27 cellular contexts compared by ENCODE assay signal in the genomic region with DNA sequence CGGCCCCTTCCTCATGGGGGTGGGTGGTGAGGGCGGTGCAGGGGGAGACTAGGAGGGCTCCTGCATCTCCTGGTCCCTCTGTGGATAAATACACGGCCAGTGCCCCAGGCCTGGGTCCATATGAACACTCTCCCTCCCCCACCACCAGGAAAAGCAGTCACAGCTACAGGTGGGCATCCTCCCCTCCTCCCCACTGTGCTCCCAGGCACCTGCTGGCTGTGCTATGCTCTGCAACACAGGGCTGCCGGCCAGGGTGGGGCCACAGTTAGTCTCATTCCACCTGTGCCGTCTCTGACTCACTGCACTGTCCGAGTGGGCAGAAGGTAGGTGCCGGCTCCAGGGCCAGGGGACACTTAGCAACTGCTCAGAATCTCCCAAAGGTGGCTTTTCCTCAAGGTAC.
DNase-seq lines count a peak whose midpoint lies in the region; ATAC-seq and TF ChIP-seq lines count a peak whose summit lies in the region.
"Had no signal": no experiment of that assay in that cellular context is flagged by ENCODE, and none has a peak within 500 bp of the region (broad histone marks: within the 10 kb centered on the region; RNA-seq: fewer than 3 reads in every experiment).

No MANE protein-coding gene starts in this region.

- no peaks in the 10 kb centered on the region for H3K27me3 ChIP-seq in PC-9 (ENCODE audit: insufficient read depth, low read depth)
- H3K27me3 ChIP-seq in foreskin keratinocyte, result peaks cover 11% of the 10 kb centered on the region

- H3K9me3 Mint-ChIP-seq in type B pancreatic cell, result no peaks in the 10 kb centered on the region
- H3K9me3 Mint-ChIP-seq: central memory CD8-positive, alpha-beta T cell had no signal

- DNase-seq in NCI-H345 (lab: John Stamatoyannopoulos, UW) (peak; percentile 9), NCI-H345 treated with DMSO at 0.1 percent for 48 hours (lab: John Stamatoyannopoulos, UW; ENCODE audit: unreplicated experiment) (no peak), PC-9 (peak; percentile 64 to 65), foreskin keratinocyte (no peak), type B pancreatic cell (ENCODE audit: extremely low spot score, unreplicated experiment) (no peak), NCI-H2227 treated with DMSO at 0.1 percent for 48 hours (lab: John Stamatoyannopoulos, UW) (no peak), NCI-H748 treated with DMSO at 0.1 percent for 48 hours (lab: John Stamatoyannopoulos, UW) (no peak), hippocampal formation (lab: John Stamatoyannopoulos, UW) (no peak)
- DNase-seq: 8988T; activated CD4-positive, alpha-beta T cell treated with anti-CD3 and anti-CD28 coated beads for 36 hours; activated T-cell treated with anti-CD3 and anti-CD28 coated beads, Interleukin-2, amount 50 U/mL, for 72 hours; CD4-positive, alpha-beta memory T cell; DMS153; GF-D8; KG1; kidney glomerular epithelial cell; NCI-H1694; NCI-H774; nucleus accumbens; retina; SIG-M5; stimulated activated CD4-positive, alpha-beta T cell treated with anti-CD3 and anti-CD28 coated beads, Interleukin-4, amount 100 ng/mL, for 4 hours had no signal

- H3K4me3 ChIP-seq in PC-9, result no peak overlapping the region
- H3K4me3 ChIP-seq: gastroesophageal sphincter, tibial nerve had no signal

- no peaks in the 10 kb centered on the region for H4K20me1 ChIP-seq in PC-9 (ENCODE audit: insufficient read depth)

- H2AFZ ChIP-seq in PC-9, result no peak overlapping the region

- no peaks in the 10 kb centered on the region for H3K9me2 ChIP-seq in PC-9 (ENCODE audit: insufficient read depth)

- H3K36me3 Mint-ChIP-seq in type B pancreatic cell, result no peaks in the 10 kb centered on the region

- H3K27ac ChIP-seq in PC-9 (no peak overlapping the region), foreskin keratinocyte (no peak overlapping the region)

- H3K4me2 ChIP-seq in PC-9, result peak overlapping the region; percentile 37

- CTCF ChIA-PET in PC-9 (lab: Charles Lee), result no interaction called here

- no peak overlapping the region for H3K4me3 Mint-ChIP-seq in type B pancreatic cell
- H3K4me3 Mint-ChIP-seq: activated CD4-positive, alpha-beta T cell treated with anti-CD3 and anti-CD28 coated beads for 36 hours; activated naive CD4-positive, alpha-beta T cell treated with anti-CD3 and anti-CD28 coated beads, Interleukin-2, amount 50 U/mL, for 24 hours; activated T-cell treated with anti-CD3 and anti-CD28 coated beads, Interleukin-2, amount 50 U/mL, for 72 hours; CD4-positive, alpha-beta memory T cell; central memory CD8-positive, alpha-beta T cell; stimulated activated naive CD8-positive, alpha-beta T cell treated with anti-CD3 and anti-CD28 coated beads, Interleukin-15, Interleukin-2, amounts not matched to agents 100 ng/mL and 50 ng/mL, for 24 hours had no signal

- ATAC-seq in foreskin keratinocyte, result peak; percentile 13
- ATAC-seq: activated CD4-positive, alpha-beta T cell treated with anti-CD3 and anti-CD28 coated beads for 36 hours; activated T-cell treated with anti-CD3 and anti-CD28 coated beads, Interleukin-2, amount 50 U/mL, for 72 hours; gastroesophageal sphincter had no signal

- no TSS peak for BruUV-seq in PC-9 (replicated peaks; lab: Mats Ljungman, UMichigan)

- H3K4me1 ChIP-seq in PC-9 (replicated peaks; ENCODE audit: insufficient read depth) (peaks cover 61% of the 10 kb centered on the region), foreskin keratinocyte (peaks cover 16% of the 10 kb centered on the region)

- no peaks in the 10 kb centered on the region for H3K79me2 ChIP-seq in PC-9 (ENCODE audit: low read depth)

- POLR2A ChIA-PET in PC-9 (lab: Charles Lee; ENCODE audit: unreplicated experiment), result no interaction called here

- no peak; the same call in 1 of the 2 replicates for TF ChIP-seq CTCF in PC-9 (conservative IDR thresholded peaks at IDR 0.05)
- TF ChIP-seq CTCF in foreskin keratinocyte (conservative IDR thresholded peaks at IDR 0.05), result no peak
- TF ChIP-seq CTCF in type B pancreatic cell (conservative IDR thresholded peaks at IDR 0.05), result no peak

- peaks cover 32% of the 10 kb centered on the region for H3F3A ChIP-seq in PC-9 (ENCODE audit: insufficient read depth, low read depth)

- intact Hi-C loops in PC-9 (cut with micrococcal nuclease; ENCODE audit: unreplicated experiment), result no loop called here

- H3K36me3 ChIP-seq in PC-9 (ENCODE audit: low read depth), result no peaks in the 10 kb centered on the region
- H3K36me3 ChIP-seq: gastroesophageal sphincter, tibial nerve had no signal

- peak overlapping the region; percentile 55 for H3K27ac Mint-ChIP-seq in type B pancreatic cell
- H3K27ac Mint-ChIP-seq: activated CD4-positive, alpha-beta T cell treated with anti-CD3 and anti-CD28 coated beads for 36 hours; activated naive CD4-positive, alpha-beta T cell treated with anti-CD3 and anti-CD28 coated beads, Interleukin-2, amount 50 U/mL, for 24 hours; activated T-cell treated with anti-CD3 and anti-CD28 coated beads, Interleukin-2, amount 50 U/mL, for 72 hours; stimulated activated naive CD8-positive, alpha-beta T cell treated with anti-CD3 and anti-CD28 coated beads, Interleukin-15, Interleukin-2, amounts not matched to agents 100 ng/mL and 50 ng/mL, for 24 hours had no signal

- H3K4me1 Mint-ChIP-seq in type B pancreatic cell (ENCODE audit: unreplicated experiment), result peaks cover 24% of the 10 kb centered on the region

- H3K9me3 ChIP-seq in PC-9 (ENCODE audit: insufficient read depth, low read depth), result no peaks in the 10 kb centered on the region
- H3K9me3 ChIP-seq: gastroesophageal sphincter had no signal

- peaks cover 3% of the 10 kb centered on the region for H3K27me3 Mint-ChIP-seq in type B pancreatic cell

Comparison
In these comparisons a context has a peak if more than half of its experiments do, and no peak if none do; other contexts are left out.
1. DNase-seq: peak in NCI-H345 (single experiment) and PC-9 (2 of 2); none in NCI-H345 treated with DMSO at 0.1 percent for 48 hours (single experiment), foreskin keratinocyte (0 of 2), type B pancreatic cell (single experiment), NCI-H2227 treated with DMSO at 0.1 percent for 48 hours (single experiment), NCI-H748 treated with DMSO at 0.1 percent for 48 hours (single experiment) and hippocampal formation (0 of 2).